Comparison of ENCODE assay signal across 8 cellular contexts in genomic region chr20:23349338-23350006, GRCh38. TPM values are rescaled to one million over a fixed set of nuclear protein-coding genes. Genes with fewer than 3 reads are reported as not detected.
A peak's percentile ranks its signal among the peaks of the same experiment; 100 is the strongest.
DNase-seq lines count a peak whose midpoint lies in the region; TF ChIP-seq lines count a peak whose summit lies in the region.

No MANE protein-coding gene starts in this region.

- WGBS in mesodermal cell (ENCODE audit: insufficient coverage in 2 of 2), 2 experiments, result 51 to 57% methylated on average over 5 of the region's 11 CpGs

- H3K27ac ChIP-seq in mesodermal cell (ENCODE audit: low read depth, low read length, severe bottlenecking), result peak overlapping the region; percentile 98

- peaks cover 11% of the 10 kb centered on the region for H3K36me3 ChIP-seq in HAP-1 (replicated peaks)
- peaks cover 19% of the 10 kb centered on the region for H3K36me3 ChIP-seq in mesodermal cell (ENCODE audit: control insufficient read depth, insufficient read depth, low read length)

- TF ChIP-seq CTCF in choroid plexus epithelial cell (conservative IDR thresholded peaks at IDR 0.05; ENCODE audit: low read depth, low read length), result peak; percentile 49

- peaks cover 7% of the 10 kb centered on the region; the same call in 1 of the 2 replicates for H3K4me1 ChIP-seq in HAP-1
- peaks cover 11% of the 10 kb centered on the region for H3K4me1 ChIP-seq in mesodermal cell (ENCODE audit: control insufficient read depth, insufficient read depth, low read length, poor library complexity, severe bottlenecking)

- H3K4me3 ChIP-seq in HAP-1 (peak overlapping the region; percentile 81), choroid plexus epithelial cell (ENCODE audit: low read depth, low read length) (peak overlapping the region; percentile 90), mesodermal cell (ENCODE audit: extremely low read depth, insufficient read depth, low read length, poor library complexity, severe bottlenecking) (peak overlapping the region; percentile 99)

- no peaks in the 10 kb centered on the region for H3K27me3 ChIP-seq in HAP-1 (ENCODE audit: low read depth)

- DNase-seq in NCI-H524 (lab: John Stamatoyannopoulos, UW) (peak; percentile 29 to 63), NCI-H524 treated with DMSO at 0.1 percent for 48 hours (lab: John Stamatoyannopoulos, UW) (no peak), HAP-1 (ENCODE audit: low spot score in 2 of 2) (no peak), NCI-H1105 treated with DMSO at 0.1 percent for 48 hours (lab: John Stamatoyannopoulos, UW) (peak; percentile 63), choroid plexus epithelial cell (ENCODE audit: low read depth) (no peak), midbrain (lab: John Stamatoyannopoulos, UW) (no peak), T1000 (lab: John Stamatoyannopoulos, UW) (no peak)

- H3K9me3 ChIP-seq in HAP-1 (no peaks in the 10 kb centered on the region), mesodermal cell (ENCODE audit: control insufficient read depth, low read length) (no peaks in the 10 kb centered on the region)

- in situ Hi-C loops in HAP-1 (cut with MboI; ENCODE audit: low sequenced_read_pairs), result loop anchor here (25.0 kb wide), 1 partner anchor 1837 kb away; the partner anchor contains the start of gene NKX2-2

RNA-seq across cellular contexts. Expression of gene NXT1, which starts 1.1 kb away (rescaled TPM):
- polyA plus RNA-seq in mesodermal cell (2013, experiment 1 of 2), result 30.1 TPM
- polyA plus RNA-seq in mesodermal cell (2013, experiment 2 of 2), result 29.2 TPM

RNA-seq across cellular contexts. Expression of gene GZF1, which starts 12.5 kb away (rescaled TPM):
- 12.4 TPM for polyA plus RNA-seq in mesodermal cell (2013, experiment 1 of 2)
- 13.4 TPM for polyA plus RNA-seq in mesodermal cell (2013, experiment 2 of 2)

Comparison
In these comparisons a context has a peak if more than half of its experiments do, and no peak if none do; other contexts are left out.
1. DNase-seq: peak in NCI-H524 (2 of 2) and NCI-H1105 treated with DMSO at 0.1 percent for 48 hours (single experiment); none in NCI-H524 treated with DMSO at 0.1 percent for 48 hours (single experiment), HAP-1 (0 of 2), choroid plexus epithelial cell (single experiment), midbrain (single experiment) and T1000 (single experiment).
2. Peak in every context shown above with its lines, with median percentiles within 50 percentile points of each other: H3K4me3 ChIP-seq.